Comparison of ENCODE assay signal across 11 cellular contexts in genomic region chr6:219019-219570, GRCh38.
DNase-seq lines count a peak whose midpoint lies in the region; ATAC-seq, FAIRE-seq and TF ChIP-seq lines count a peak whose summit lies in the region.
"Had no signal": no experiment of that assay in that cellular context is flagged by ENCODE, and none has a peak within 500 bp of the region (broad histone marks: within the 10 kb centered on the region; RNA-seq: fewer than 3 reads in every experiment).

No MANE protein-coding gene starts in this region.

- 23% methylated on average over 3 of the region's 3 CpGs for WGBS in K562 (ENCODE audit: insufficient coverage, low coverage, missing lambda C conversion rate)
- 86 to 89% methylated on average over 3 of the region's 3 CpGs for WGBS in heart right ventricle, 2 donors

- DNase-seq in K562 (ENCODE audit: extremely low read depth in 1 of 4, low spot score in 3 of 4): no peak
- no peak for DNase-seq in lower lobe of right lung
- DNase-seq in heart right ventricle: no peak
- DNase-seq: activated CD4-positive, alpha-beta memory T cell treated with anti-CD3 and anti-CD28 coated beads, Interleukin-2, amount 10 ng/mL, durations not matched to agents 7 days and 5 days; T-helper 17 cell had no signal

- CTCF ChIA-PET in K562 (lab: Yijun Ruan, JAX; ENCODE audit: low intra/inter-chr PET ratio): no interaction called here

- no peak for TF ChIP-seq EP300 in K562 (IDR thresholded peaks at IDR 0.05; ENCODE audit: low read length)

- TF ChIP-seq CTCF in K562 (IDR thresholded peaks at IDR 0.05 in 2 of 3, conservative IDR thresholded peaks at IDR 0.05 in 1 of 3; ENCODE audit: insufficient read depth in 2 of 3, low read depth in 1 of 3, low read length in 3 of 3) (no peak), lower lobe of right lung (IDR thresholded peaks at IDR 0.05) (no peak), heart right ventricle (IDR thresholded peaks at IDR 0.05) (no peak)

- TF ChIP-seq RAD21 in K562 (CRISPR knock-in tag; conservative IDR thresholded peaks at IDR 0.05 in 1 of 2, IDR thresholded peaks at IDR 0.05 in 1 of 2): no peak

- H3K27me3 ChIP-seq in K562 (ENCODE audit: control insufficient read depth in 2 of 2, insufficient read depth in 2 of 2, low read length in 2 of 2): peaks cover 22 to 40% of the 10 kb centered on the region in 2 experiments
- no peaks in the 10 kb centered on the region for H3K27me3 ChIP-seq in lower lobe of right lung (ENCODE audit: low read depth)
- peaks cover 0 to 22% (median 0%) of the 10 kb centered on the region in 7 donors for H3K27me3 ChIP-seq in heart right ventricle

- no peak overlapping the region for H2AFZ ChIP-seq in K562 (ENCODE audit: low read depth, low read length)

- TF ChIP-seq POLR2A in K562 (conservative IDR thresholded peaks at IDR 0.05): no peak

- H3K4me2 ChIP-seq in K562 (ENCODE audit: insufficient read depth, low read length): no peak overlapping the region

- H3K27ac ChIP-seq in K562 (ENCODE audit: extremely low read depth, low read depth, low read length) (no peak overlapping the region), lower lobe of right lung (no peak overlapping the region), heart right ventricle (no peak overlapping the region)

- POLR2A ChIA-PET in K562 (lab: Yijun Ruan, JAX): interaction anchor here (0.6 to 1.2 kb wide), 3 partner anchors 9 to 188 kb away, joined by 3 to 4 read pairs (median 3); no protein-coding TSS in a partner anchor

- no TSS peak for BruUV-seq in K562 (replicated peaks; lab: Mats Ljungman, UMichigan)

- H4K20me1 ChIP-seq in K562 (replicated peaks; ENCODE audit: control insufficient read depth, insufficient read depth, low read length): no peaks in the 10 kb centered on the region

- H3K79me2 ChIP-seq in K562 (ENCODE audit: control insufficient read depth, insufficient read depth, low read length): no peaks in the 10 kb centered on the region

- H3K4me1 ChIP-seq in K562 (replicated peaks in 1 of 2; ENCODE audit: control insufficient read depth in 2 of 2, insufficient read depth in 2 of 2, low read length in 2 of 2) (peaks cover 9 to 11% of the 10 kb centered on the region in 2 experiments; a peak in 4 of 5 replicates), lower lobe of right lung (peaks cover 21% of the 10 kb centered on the region), heart right ventricle (peaks cover 0 to 29% (median 0%) of the 10 kb centered on the region in 9 donors)

- FAIRE-seq in K562 (lab: Jason Lieb, UNC): no peak

- no peak overlapping the region for H3K4me3 ChIP-seq in K562
- H3K4me3 ChIP-seq in lower lobe of right lung: no peak overlapping the region
- no peak overlapping the region for H3K4me3 ChIP-seq in heart right ventricle

- no peak overlapping the region for H3K9ac ChIP-seq in K562 (ENCODE audit: insufficient read depth in 1 of 2, low read depth in 2 of 2, low read length in 2 of 2)

- in situ Hi-C loops in K562 (cut with MboI): loop anchor here (10.0 kb wide), 1 partner anchor 186 kb away; no protein-coding TSS in a partner anchor

- intact Hi-C loops in K562 (cut with micrococcal nuclease) (loop anchor here (5.0 kb wide), 1 partner anchor 143 kb away; no protein-coding TSS in a partner anchor), lower lobe of right lung (cut with DNase I) (no loop called here), heart right ventricle (cut with DNase I) (loop anchor here in 1 of 10 donors (10.0 kb wide), 1 partner anchor 186 kb away; no protein-coding TSS in a partner anchor)

- H3K9me3 ChIP-seq in K562 (replicated peaks; ENCODE audit: control insufficient read depth, insufficient read depth, low read depth, low read length) (no peaks in the 10 kb centered on the region), lower lobe of right lung (no peaks in the 10 kb centered on the region), heart right ventricle (peaks cover 0 to 5% (median 0%) of the 10 kb centered on the region in 11 donors)

- peak; percentile 26 for ATAC-seq in GM18498 (IDR thresholded peaks at IDR 0.05; ENCODE audit: unreplicated experiment)
- ATAC-seq in GM21447 (IDR thresholded peaks at IDR 0.05; ENCODE audit: unreplicated experiment): peak; percentile 26
- peak; percentile 16 for ATAC-seq in HG03108 (IDR thresholded peaks at IDR 0.05; ENCODE audit: unreplicated experiment)
- ATAC-seq in K562: no peak
- no peak for ATAC-seq in GM19455 (IDR thresholded peaks at IDR 0.05; ENCODE audit: unreplicated experiment)
- ATAC-seq in GM21526 (IDR thresholded peaks at IDR 0.05; ENCODE audit: low FRiP score, unreplicated experiment): no peak
- no peak for ATAC-seq in lower lobe of right lung
- no peak for ATAC-seq in heart right ventricle
- ATAC-seq: Panc1 had no signal

- no peaks in the 10 kb centered on the region for H3K9me1 ChIP-seq in K562 (ENCODE audit: control insufficient read depth, insufficient read depth, low read length)

- no peaks in the 10 kb centered on the region for H3K36me3 ChIP-seq in K562 (ENCODE audit: control insufficient read depth, insufficient read depth, low read length)
- H3K36me3 ChIP-seq in lower lobe of right lung: no peaks in the 10 kb centered on the region
- no peaks in the 10 kb centered on the region for H3K36me3 ChIP-seq in heart right ventricle

TF ChIP-seq in K562, 482 proteins besides CTCF, POLR2A, EP300 and RAD21:
- TF ChIP-seq HCFC1 (IDR thresholded peaks at IDR 0.05; ENCODE audit: low read depth, low read length): no peak
- TF ChIP-seq SPI1 (IDR thresholded peaks at IDR 0.05; ENCODE audit: borderline replicate concordance, low read depth, low read length): peak; percentile 26; the same call in 1 of the 2 replicates

Comparison
In these comparisons a context has a peak if more than half of its experiments do, and no peak if none do; other contexts are left out.
1. ATAC-seq: peak in GM18498 (single experiment), GM21447 (single experiment) and HG03108 (single experiment); none in K562 (single experiment), GM19455 (single experiment), GM21526 (single experiment), lower lobe of right lung (0 of 2) and heart right ventricle (0 of 8).